In genomic region chr1:161020573-161021167, GRCh38 we compare ENCODE assay signal across 8 cellular contexts. TPM values are rescaled to one million over a fixed set of nuclear protein-coding genes. Genes with fewer than 3 reads are reported as not detected.
DNase-seq lines count a peak whose midpoint lies in the region; ATAC-seq and TF ChIP-seq lines count a peak whose summit lies in the region.

Gene F11R (minus strand): TSS chr1:161021152. CDS start chr1:161021073, 79 bp downstream.

- peaks cover 18% of the 10 kb centered on the region for H3K4me1 ChIP-seq in effector memory CD4-positive, alpha-beta T cell (ENCODE audit: control insufficient read depth, insufficient read depth, low read length, poor library complexity, severe bottlenecking)
- peaks cover 5 to 16% of the 10 kb centered on the region in 2 donors for H3K4me1 ChIP-seq in thoracic aorta (ENCODE audit: control insufficient read depth in 1 of 2, low read depth in 2 of 2)

- ATAC-seq in GM21423 (IDR thresholded peaks at IDR 0.05; ENCODE audit: unreplicated experiment) (peak; percentile 43), thoracic aorta (ENCODE audit: insufficient number of reproducible peaks, low FRiP score, low read depth) (no peak)

- H3K4me3 ChIP-seq in effector memory CD4-positive, alpha-beta T cell (ENCODE audit: insufficient read depth, low read depth, low read length, poor library complexity, severe bottlenecking): peak within 1 kb of the TSS; percentile 69
- H3K4me3 ChIP-seq in thoracic aorta: peak within 1 kb of the TSS; percentile 81

- H3K9me3 ChIP-seq in effector memory CD4-positive, alpha-beta T cell (ENCODE audit: control insufficient read depth, low read length): no peaks in the 10 kb centered on the region
- H3K9me3 ChIP-seq in thoracic aorta: no peaks in the 10 kb centered on the region

- peak within 1 kb of the TSS; percentile 62 for H3K27ac ChIP-seq in effector memory CD4-positive, alpha-beta T cell (ENCODE audit: insufficient read depth, low read length, poor library complexity, severe bottlenecking)
- peak within 1 kb of the TSS in 1 of 2 donors; percentile 23 for H3K27ac ChIP-seq in thoracic aorta

- no peak for TF ChIP-seq CTCF in thoracic aorta (IDR thresholded peaks at IDR 0.05)

- H3K36me3 ChIP-seq in effector memory CD4-positive, alpha-beta T cell (ENCODE audit: control insufficient read depth, insufficient read depth, low read length): no peaks in the 10 kb centered on the region
- no peaks in the 10 kb centered on the region for H3K36me3 ChIP-seq in thoracic aorta

- DNase-seq in NCI-H82 (lab: John Stamatoyannopoulos, UW) (peak; percentile 68), NCI-H82 treated with DMSO at 0.1 percent for 48 hours (lab: John Stamatoyannopoulos, UW; ENCODE audit: unreplicated experiment) (no peak), HUDEP-2 (lab: John Stamatoyannopoulos, UW; ENCODE audit: unreplicated experiment in 76 of 76) (peak in 69 of 76 experiments; percentile 15 to 90 (median 64)), SW480 (ENCODE audit: low spot score) (peak; percentile 69), medulla oblongata (ENCODE audit: extremely low spot score) (peak; percentile 7), thoracic aorta (ENCODE audit: low spot score) (no peak)
- DNase-seq in effector memory CD4-positive, alpha-beta T cell: no peak

- no peaks in the 10 kb centered on the region for H3K27me3 ChIP-seq in effector memory CD4-positive, alpha-beta T cell (replicated peaks; ENCODE audit: control insufficient read depth, insufficient read depth, low read length, poor library complexity, severe bottlenecking)
- no peaks in the 10 kb centered on the region for H3K27me3 ChIP-seq in thoracic aorta (replicated peaks; ENCODE audit: insufficient read depth)

RNA-seq across cellular contexts. Expression of gene F11R, which starts in this region (rescaled TPM):
- 10 to 100 TPM; 19.1 to 20.7 TPM for total RNA-seq in thoracic aorta

Comparison
In these comparisons a context has a peak if more than half of its experiments do, and no peak if none do; other contexts are left out.
1. DNase-seq: peak in NCI-H82 (single experiment), HUDEP-2 (69 of 76), SW480 (single experiment) and medulla oblongata (single experiment); none in NCI-H82 treated with DMSO at 0.1 percent for 48 hours (single experiment), effector memory CD4-positive, alpha-beta T cell (0 of 3) and thoracic aorta (single experiment).